8 cellular contexts compared by ENCODE assay signal in genomic region chr10:97534746-97535367, GRCh38. TPM values are rescaled to one million over a fixed set of nuclear protein-coding genes. Genes with fewer than 3 reads are reported as not detected.
DNase-seq lines count a peak whose midpoint lies in the region; ATAC-seq, FAIRE-seq and TF ChIP-seq lines count a peak whose summit lies in the region.

No MANE protein-coding gene starts in this region.

- FAIRE-seq in RCC 7860 (lab: Jason Lieb, UNC) = no peak

- H3K4me1 Mint-ChIP-seq in activated CD8-positive, alpha-beta T cell treated with anti-CD3 and anti-CD28 coated beads, Interleukin-2, amount 10 ng/mL, durations not matched to agents 7 days and 5 days (ENCODE audit: low read depth) = no peaks in the 10 kb centered on the region

- no peaks in the 10 kb centered on the region for H3K9me3 Mint-ChIP-seq in activated CD8-positive, alpha-beta T cell treated with anti-CD3 and anti-CD28 coated beads, Interleukin-2, amount 10 ng/mL, durations not matched to agents 7 days and 5 days (ENCODE audit: insufficient read depth)

- no peak overlapping the region for H3K27ac Mint-ChIP-seq in activated CD8-positive, alpha-beta T cell treated with anti-CD3 and anti-CD28 coated beads, Interleukin-2, amount 10 ng/mL, durations not matched to agents 7 days and 5 days

- TF ChIP-seq CTCF in HFF-Myc (IDR thresholded peaks at IDR 0.05; ENCODE audit: low read depth, low read length, missing control alignments) = peak; percentile 68

- POLR2A ChIA-PET in activated CD8-positive, alpha-beta T cell treated with anti-CD3 and anti-CD28 coated beads, Interleukin-2, amount 10 ng/mL, durations not matched to agents 7 days and 5 days (lab: Charles Lee) = interaction anchor here (0.6 kb wide), 1 partner anchor 199 kb away, joined by 3 read pairs; no protein-coding TSS in a partner anchor

- no peak overlapping the region for H3K4me3 Mint-ChIP-seq in activated CD8-positive, alpha-beta T cell treated with anti-CD3 and anti-CD28 coated beads, Interleukin-2, amount 10 ng/mL, durations not matched to agents 7 days and 5 days

- H3K4me3 ChIP-seq in HFF-Myc (replicated peaks; ENCODE audit: low read depth, low read length) = no peak overlapping the region

- CTCF ChIA-PET in activated CD8-positive, alpha-beta T cell treated with anti-CD3 and anti-CD28 coated beads, Interleukin-2, amount 10 ng/mL, durations not matched to agents 7 days and 5 days (lab: Charles Lee) = interaction anchor here (0.8 to 3.0 kb wide), 12 partner anchors 11 to 122 kb away, joined by 3 to 17 read pairs (median 4); partner anchors contain the start of genes ANKRD2 and UBTD1

- H3K36me3 Mint-ChIP-seq in activated CD8-positive, alpha-beta T cell treated with anti-CD3 and anti-CD28 coated beads, Interleukin-2, amount 10 ng/mL, durations not matched to agents 7 days and 5 days (ENCODE audit: low read depth) = no peaks in the 10 kb centered on the region

- ATAC-seq in activated CD8-positive, alpha-beta T cell treated with anti-CD3 and anti-CD28 coated beads, Interleukin-2, amount 10 ng/mL, durations not matched to agents 7 days and 5 days = peak; percentile 65
- ATAC-seq in HG02840 (IDR thresholded peaks at IDR 0.05; ENCODE audit: low FRiP score, unreplicated experiment) = no peak

- DNase-seq in CD1c-positive myeloid dendritic cell (ENCODE audit: extremely low spot score) (peak; percentile 54), HFF-Myc (ENCODE audit: extremely low read depth, low read depth) (no peak), glomerular visceral epithelial cell (ENCODE audit: extremely low spot score) (peak; percentile 13), RCC 7860 (ENCODE audit: low spot score) (no peak), NCI-H748 treated with DMSO at 0.1 percent for 48 hours (lab: John Stamatoyannopoulos, UW) (no peak)
- DNase-seq in activated CD8-positive, alpha-beta T cell treated with anti-CD3 and anti-CD28 coated beads, Interleukin-2, amount 10 ng/mL, durations not matched to agents 7 days and 5 days = peak; percentile 46
- DNase-seq in stimulated activated CD4-positive, alpha-beta T cell treated with anti-CD3 and anti-CD28 coated beads, Interleukin-2, amount 100 ng/mL, for 48 hours = peak; percentile 34 to 48

- H3K27me3 Mint-ChIP-seq in activated CD8-positive, alpha-beta T cell treated with anti-CD3 and anti-CD28 coated beads, Interleukin-2, amount 10 ng/mL, durations not matched to agents 7 days and 5 days (ENCODE audit: low read depth) = no peaks in the 10 kb centered on the region

RNA-seq across cellular contexts. Expression of gene UBTD1, which starts 36.1 kb away (rescaled TPM):
- 1 to 10 TPM in 1 of 2 experiments, under 1 TPM in 1; 0.58 to 1.1 TPM for total RNA-seq in activated CD8-positive, alpha-beta T cell treated with anti-CD3 and anti-CD28 coated beads, Interleukin-2, amount 10 ng/mL, durations not matched to agents 7 days and 5 days

RNA-seq across cellular contexts. Expression of gene MMS19, which starts 36.6 kb away (rescaled TPM):
- total RNA-seq in activated CD8-positive, alpha-beta T cell treated with anti-CD3 and anti-CD28 coated beads, Interleukin-2, amount 10 ng/mL, durations not matched to agents 7 days and 5 days = 10 to 100 TPM; 71.7 to 73.3 TPM

RNA-seq across cellular contexts. Expression of gene ANKRD2, which starts 37.7 kb away (rescaled TPM):
- total RNA-seq in activated CD8-positive, alpha-beta T cell treated with anti-CD3 and anti-CD28 coated beads, Interleukin-2, amount 10 ng/mL, durations not matched to agents 7 days and 5 days = under 1 TPM in 1 of 2 experiments, not detected in 1; 0.26 TPM

RNA-seq across cellular contexts. Expression of gene HOGA1, which starts 49.3 kb away (rescaled TPM):
- not detected for total RNA-seq in activated CD8-positive, alpha-beta T cell treated with anti-CD3 and anti-CD28 coated beads, Interleukin-2, amount 10 ng/mL, durations not matched to agents 7 days and 5 days

RNA-seq across cellular contexts. Expression of gene C10orf62, which starts 54.7 kb away (rescaled TPM):
- not detected for total RNA-seq in activated CD8-positive, alpha-beta T cell treated with anti-CD3 and anti-CD28 coated beads, Interleukin-2, amount 10 ng/mL, durations not matched to agents 7 days and 5 days

Comparison
In these comparisons a context has a peak if more than half of its experiments do, and no peak if none do; other contexts are left out.
1. DNase-seq: peak in CD1c-positive myeloid dendritic cell (single experiment), activated CD8-positive, alpha-beta T cell treated with anti-CD3 and anti-CD28 coated beads, Interleukin-2, amount 10 ng/mL, durations not matched to agents 7 days and 5 days (single experiment), glomerular visceral epithelial cell (single experiment) and stimulated activated CD4-positive, alpha-beta T cell treated with anti-CD3 and anti-CD28 coated beads, Interleukin-2, amount 100 ng/mL, for 48 hours (2 of 2); none in HFF-Myc (single experiment), RCC 7860 (single experiment) and NCI-H748 treated with DMSO at 0.1 percent for 48 hours (single experiment).